Comparison of ENCODE assay signal across 8 cellular contexts in genomic region chr2:207473203-207473865, GRCh38. TPM values are rescaled to one million over a fixed set of nuclear protein-coding genes. Genes with fewer than 3 reads are reported as not detected.
DNase-seq lines count a peak whose midpoint lies in the region; ATAC-seq, FAIRE-seq and TF ChIP-seq lines count a peak whose summit lies in the region.

No MANE protein-coding gene starts in this region.

- H3F3A ChIP-seq in PC-9 (ENCODE audit: insufficient read depth, low read depth), result peaks cover 3% of the 10 kb centered on the region; the same call in 1 of the 2 replicates

- in situ Hi-C loops in astrocyte of the spinal cord (cut with HindIII; ENCODE audit: low sequenced_read_pairs), result no loop called here

- H3K9me2 ChIP-seq in Karpas-422 (replicated peaks; ENCODE audit: insufficient read depth, low read length) (no peaks in the 10 kb centered on the region), PC-9 (ENCODE audit: insufficient read depth) (no peaks in the 10 kb centered on the region)

- H3K9ac ChIP-seq in Karpas-422 (ENCODE audit: low read length), result no peak overlapping the region

- no peak overlapping the region for H3K4me2 ChIP-seq in Karpas-422 (ENCODE audit: low read depth, low read length, poor library complexity, severe bottlenecking)
- no peak overlapping the region; the same call in 1 of the 2 replicates for H3K4me2 ChIP-seq in PC-9

- H3K9me3 ChIP-seq in Karpas-422 (ENCODE audit: low read length), result no peaks in the 10 kb centered on the region
- no peaks in the 10 kb centered on the region for H3K9me3 ChIP-seq in PC-9 (ENCODE audit: insufficient read depth, low read depth)

- no peaks in the 10 kb centered on the region for H3K36me3 ChIP-seq in Karpas-422 (ENCODE audit: insufficient read depth, low read length)
- H3K36me3 ChIP-seq in PC-9 (ENCODE audit: low read depth), result no peaks in the 10 kb centered on the region

- H3K27ac ChIP-seq in Karpas-422 (ENCODE audit: low read length) (no peak overlapping the region), PC-9 (no peak overlapping the region)

- BruUV-seq in PC-9 (replicated peaks; lab: Mats Ljungman, UMichigan), result no TSS peak

- DNase-seq in AG09309 (ENCODE audit: low read depth) (peak; percentile 68), Karpas-422 (peak; percentile 81), PC-9 (peak; percentile 40 to 46), astrocyte of the spinal cord (ENCODE audit: low read depth, low spot score) (peak; percentile 90), iPS DF 4.7 (ENCODE audit: extremely low read depth, low spot score) (peak; percentile 81), sciatic nerve (ENCODE audit: low spot score) (peak; percentile 66), GM12891 (ENCODE audit: insufficient read length, low spot score) (no peak)

- CTCF ChIA-PET in PC-9 (lab: Charles Lee), result interaction anchor here (0.8 to 1.1 kb wide), 2 partner anchors 672 to 673 kb away, joined by 3 read pairs; no protein-coding TSS in a partner anchor

- ATAC-seq in GM18511 (IDR thresholded peaks at IDR 0.05; ENCODE audit: unreplicated experiment) (peak; percentile 68), sciatic nerve (peak; percentile 92)

- no peaks in the 10 kb centered on the region for H4K20me1 ChIP-seq in Karpas-422 (ENCODE audit: insufficient read depth, low read depth, low read length)
- no peaks in the 10 kb centered on the region for H4K20me1 ChIP-seq in PC-9 (ENCODE audit: insufficient read depth)

- no peak overlapping the region for H2AFZ ChIP-seq in Karpas-422 (ENCODE audit: low read length)
- 0 out of 2 replicates have a peak overlapping the region, but pooled peaks have one; percentile 53 for H2AFZ ChIP-seq in PC-9

- intact Hi-C loops in PC-9 (cut with micrococcal nuclease; ENCODE audit: unreplicated experiment), result loop anchor here (1.0 to 5.0 kb wide), 5 partner anchors 136 to 673 kb away; no protein-coding TSS in a partner anchor
- intact Hi-C loops in sciatic nerve (cut with DNase I), result no loop called here

- H3K27me3 ChIP-seq in Karpas-422 (ENCODE audit: low read length) (no peaks in the 10 kb centered on the region), PC-9 (ENCODE audit: insufficient read depth, low read depth) (no peaks in the 10 kb centered on the region)

- TF ChIP-seq CTCF in AG09309 (IDR thresholded peaks at IDR 0.05; ENCODE audit: control insufficient read depth, insufficient read depth, low read depth, low read length, missing control alignments), result peak; percentile 86
- peak; percentile 64 for TF ChIP-seq CTCF in PC-9 (conservative IDR thresholded peaks at IDR 0.05)
- TF ChIP-seq CTCF in astrocyte of the spinal cord (IDR thresholded peaks at IDR 0.05; ENCODE audit: low read depth, low read length), result peak; percentile 82

- no peaks in the 10 kb centered on the region for H3K79me2 ChIP-seq in Karpas-422 (ENCODE audit: low read length)
- no peaks in the 10 kb centered on the region for H3K79me2 ChIP-seq in PC-9 (ENCODE audit: low read depth)

- TF ChIP-seq POLR2A in GM12891 (IDR thresholded peaks at IDR 0.05; ENCODE audit: low read depth, low read length), result no peak

- no peak for FAIRE-seq in GM12891 (lab: Jason Lieb, UNC)

- H3K4me3 ChIP-seq in AG09309 (ENCODE audit: control insufficient read depth, low read depth, low read length), result no peak overlapping the region
- H3K4me3 ChIP-seq in Karpas-422 (ENCODE audit: low read length), result no peak overlapping the region
- no peak overlapping the region for H3K4me3 ChIP-seq in PC-9
- H3K4me3 ChIP-seq in astrocyte of the spinal cord (ENCODE audit: low read depth, low read length), result no peak overlapping the region

- POLR2A ChIA-PET in PC-9 (lab: Charles Lee; ENCODE audit: unreplicated experiment), result interaction anchor here (0.5 to 0.6 kb wide), 2 partner anchors 185 to 306 kb away, joined by 3 read pairs; no protein-coding TSS in a partner anchor

- peaks cover 3% of the 10 kb centered on the region; the same call in 1 of the 2 replicates for H3K4me1 ChIP-seq in Karpas-422 (ENCODE audit: low read length)
- peaks cover 19% of the 10 kb centered on the region for H3K4me1 ChIP-seq in PC-9 (replicated peaks; ENCODE audit: insufficient read depth)

TF ChIP-seq in GM12891, 5 proteins besides CTCF, POLR2A, EP300 and RAD21:
- no peak for TF ChIP-seq POLR2AphosphoS5 (IDR thresholded peaks at IDR 0.05; ENCODE audit: low read depth, low read length)
- TF ChIP-seq SPI1 (IDR thresholded peaks at IDR 0.05; ENCODE audit: low read depth, low read length), result no peak

RNA-seq across cellular contexts. Expression of gene CREB1, which starts 56.4 kb away (rescaled TPM):
- 44.7 and 74.6 TPM in 2 replicates for total RNA-seq in Karpas-422 (2014; rRNA removed; shearing (Covaris generic); ENCODE audit: low replicate concordance)
- 36.1 and 42.2 TPM in 2 replicates for total RNA-seq in PC-9 (2021)
- total RNA-seq in sciatic nerve, result 83.9 TPM
- polyA plus RNA-seq in GM12891 (2012; ENCODE audit: low read depth, missing spikeins), result 24.4 TPM
